Comparison of ENCODE assay signal across 8 cellular contexts in genomic region chr1:27605796-27606707, GRCh38. TPM values are rescaled to one million over a fixed set of nuclear protein-coding genes. Genes with fewer than 3 reads are reported as not detected.
DNase-seq lines count a peak whose midpoint lies in the region; ATAC-seq, FAIRE-seq and TF ChIP-seq lines count a peak whose summit lies in the region.

No MANE protein-coding gene starts in this region.

- TF ChIP-seq CTCF in HFFc6 (IDR thresholded peaks at IDR 0.05) (peak; percentile 90), OCI-LY1 (IDR thresholded peaks at IDR 0.05; ENCODE audit: low read length) (peak; percentile 97), pancreas (IDR thresholded peaks at IDR 0.05) (peak; percentile 41 to 80 (median 69))

- POLR2A ChIA-PET in CD4-positive, alpha-beta memory T cell (lab: Charles Lee; ENCODE audit: partially characterized antibody) = interaction anchor here (1.0 to 13.7 kb wide), 10 partner anchors 13 to 190 kb away, joined by 3 to 237 read pairs (median 8); partner anchors contain the start of gene IFI6

- ATAC-seq in pancreas (no peak), HG03159 (IDR thresholded peaks at IDR 0.05; ENCODE audit: unreplicated experiment) (no peak), HG02970 (IDR thresholded peaks at IDR 0.05; ENCODE audit: low FRiP score, unreplicated experiment) (no peak)

- peak overlapping the region in 5 of 8 donors; percentile 24 to 97 (median 84) for H3K4me3 Mint-ChIP-seq in CD4-positive, alpha-beta memory T cell
- H3K4me3 Mint-ChIP-seq in HFFc6 = no peak overlapping the region
- no peak overlapping the region for H3K4me3 Mint-ChIP-seq in activated T-cell treated with anti-CD3 and anti-CD28 coated beads, Interleukin-2, amount 50 U/mL, for 24 hours

- peak; percentile 52 to 71 (median 62) for DNase-seq in CD4-positive, alpha-beta memory T cell
- DNase-seq in HFFc6 (peak; percentile 47), fibroblast of peridontal ligament (ENCODE audit: extremely low read depth) (peak; percentile 66), pancreas (peak in 2 of 6 donors; percentile 55 to 57)
- peak; percentile 76 for DNase-seq in activated T-cell treated with anti-CD3 and anti-CD28 coated beads, Interleukin-2, amount 50 U/mL, for 24 hours

- H3K9me3 Mint-ChIP-seq in CD4-positive, alpha-beta memory T cell = no peaks in the 10 kb centered on the region
- H3K9me3 Mint-ChIP-seq in HFFc6 = no peaks in the 10 kb centered on the region
- H3K9me3 Mint-ChIP-seq in activated T-cell treated with anti-CD3 and anti-CD28 coated beads, Interleukin-2, amount 50 U/mL, for 24 hours = no peaks in the 10 kb centered on the region

- peaks cover 0 to 5% of the 10 kb centered on the region in 2 donors for H3K36me3 Mint-ChIP-seq in CD4-positive, alpha-beta memory T cell
- no peaks in the 10 kb centered on the region for H3K36me3 Mint-ChIP-seq in HFFc6 (ENCODE audit: low read depth)
- peaks cover 2% of the 10 kb centered on the region for H3K36me3 Mint-ChIP-seq in activated T-cell treated with anti-CD3 and anti-CD28 coated beads, Interleukin-2, amount 50 U/mL, for 24 hours (ENCODE audit: low read depth)

- H3K36me3 ChIP-seq in CD4-positive, alpha-beta memory T cell (ENCODE audit: insufficient read depth, low read length) = no peaks in the 10 kb centered on the region
- no peaks in the 10 kb centered on the region for H3K36me3 ChIP-seq in OCI-LY1 (ENCODE audit: insufficient read depth, low read length)
- H3K36me3 ChIP-seq in pancreas = no peaks in the 10 kb centered on the region

- no peaks in the 10 kb centered on the region for H3K27me3 ChIP-seq in CD4-positive, alpha-beta memory T cell (ENCODE audit: insufficient read depth, low read length)
- no peaks in the 10 kb centered on the region for H3K27me3 ChIP-seq in OCI-LY1 (ENCODE audit: insufficient read depth, low read length)
- H3K27me3 ChIP-seq in pancreas = no peaks in the 10 kb centered on the region

- intact Hi-C loops in CD4-positive, alpha-beta memory T cell (cut with micrococcal nuclease) = loop anchor here (1.0 to 2.0 kb wide), 5 partner anchors 50 to 305 kb away; partner anchors contain the start of gene GPR3
- intact Hi-C loops in pancreas (cut with DNase I) = loop anchor here in 2 of 3 donors (2.0 to 5.0 kb wide), 4 partner anchors 45 to 204 kb away; no protein-coding TSS in a partner anchor

- peaks cover 13 to 45% (median 24%) of the 10 kb centered on the region in 4 donors for H3K4me1 Mint-ChIP-seq in CD4-positive, alpha-beta memory T cell
- peaks cover 21% of the 10 kb centered on the region for H3K4me1 Mint-ChIP-seq in HFFc6 (ENCODE audit: low read depth)
- H3K4me1 Mint-ChIP-seq in activated T-cell treated with anti-CD3 and anti-CD28 coated beads, Interleukin-2, amount 50 U/mL, for 24 hours (ENCODE audit: low read depth) = peaks cover 22% of the 10 kb centered on the region

- WGBS in pancreas, 2 donors = 17 to 24% methylated on average over 11 of the region's 11 CpGs

- no peak overlapping the region for H2AFZ ChIP-seq in OCI-LY1 (ENCODE audit: low read length)

- H3K27ac ChIP-seq in CD4-positive, alpha-beta memory T cell (ENCODE audit: low read depth, low read length) = no peak overlapping the region
- H3K27ac ChIP-seq in OCI-LY1 (ENCODE audit: low read depth, low read length, poor library complexity, severe bottlenecking) = no peak overlapping the region
- no peak overlapping the region for H3K27ac ChIP-seq in pancreas

- FAIRE-seq in pancreas (lab: Jason Lieb, UNC) = no peak

- H3K4me2 ChIP-seq in OCI-LY1 (ENCODE audit: low read length) = peak overlapping the region; percentile 24; the same call in 1 of the 2 replicates

- no peaks in the 10 kb centered on the region for H3K9me2 ChIP-seq in OCI-LY1 (ENCODE audit: low read depth, low read length)

- peaks cover 55% of the 10 kb centered on the region for H3K4me1 ChIP-seq in CD4-positive, alpha-beta memory T cell (ENCODE audit: insufficient read depth, low read length)
- H3K4me1 ChIP-seq in OCI-LY1 (ENCODE audit: insufficient read depth, low read length, severe bottlenecking) (peaks cover 34% of the 10 kb centered on the region), pancreas (peaks cover 0 to 12% (median 10%) of the 10 kb centered on the region in 3 donors)

- no peaks in the 10 kb centered on the region for H3K79me2 ChIP-seq in OCI-LY1 (ENCODE audit: insufficient read depth, low read length)

- no peaks in the 10 kb centered on the region for H3F3A ChIP-seq in OCI-LY1 (ENCODE audit: insufficient read depth, low read length)

- no peaks in the 10 kb centered on the region for H3K27me3 Mint-ChIP-seq in CD4-positive, alpha-beta memory T cell
- H3K27me3 Mint-ChIP-seq in HFFc6 (ENCODE audit: insufficient read depth) = no peaks in the 10 kb centered on the region; the same call in 1 of the 2 replicates
- no peaks in the 10 kb centered on the region for H3K27me3 Mint-ChIP-seq in activated T-cell treated with anti-CD3 and anti-CD28 coated beads, Interleukin-2, amount 50 U/mL, for 24 hours

- H3K4me3 ChIP-seq in CD4-positive, alpha-beta memory T cell (ENCODE audit: low read length in 2 of 2) = no peak overlapping the region
- no peak overlapping the region for H3K4me3 ChIP-seq in OCI-LY1 (ENCODE audit: low read depth, low read length, poor library complexity, severe bottlenecking)
- H3K4me3 ChIP-seq in pancreas = no peak overlapping the region

- CTCF ChIA-PET in CD4-positive, alpha-beta memory T cell (lab: Charles Lee; ENCODE audit: partially characterized antibody) = interaction anchor here (0.6 to 18.9 kb wide), 45 partner anchors 10 to 320 kb away, joined by 3 to 550 read pairs (median 6); partner anchors contain the start of genes FAM76A and IFI6

- H3K9ac ChIP-seq in OCI-LY1 (ENCODE audit: low read length) = no peak overlapping the region

- H3K9me3 ChIP-seq in CD4-positive, alpha-beta memory T cell (ENCODE audit: control insufficient read depth in 1 of 2, low read length in 2 of 2) = no peaks in the 10 kb centered on the region
- H3K9me3 ChIP-seq in OCI-LY1 (ENCODE audit: low read length) (no peaks in the 10 kb centered on the region), pancreas (no peaks in the 10 kb centered on the region)

- H3K27ac Mint-ChIP-seq in CD4-positive, alpha-beta memory T cell = peak overlapping the region in 6 of 7 donors; percentile 39 to 92 (median 82)
- H3K27ac Mint-ChIP-seq in HFFc6 = peak overlapping the region; percentile 54
- no peak overlapping the region for H3K27ac Mint-ChIP-seq in activated T-cell treated with anti-CD3 and anti-CD28 coated beads, Interleukin-2, amount 50 U/mL, for 24 hours

- no peaks in the 10 kb centered on the region for H4K20me1 ChIP-seq in OCI-LY1 (ENCODE audit: insufficient read depth, low read length)

RNA-seq across cellular contexts. Expression of gene AHDC1, which starts 2.1 kb away (rescaled TPM):
- total RNA-seq in CD4-positive, alpha-beta memory T cell = 10 to 100 TPM; 18.4 to 19.2 TPM
- polyA plus RNA-seq in CD4-positive, alpha-beta memory T cell = 1 to 10 TPM in 1 of 2 donors, under 1 TPM in 1; 0.02 to 1.7 TPM
- 10 to 100 TPM; 30.7 to 53.2 (median 34.7) TPM for total RNA-seq in HFFc6 (2021; fragmentation: NEBNext Ultra II Directional; extraction: Animal tissue kit (Norgen Biotek cat#: 25700))
- total RNA-seq in pancreas = 10 to 100 TPM; 10.4 to 22.4 (median 13.7) TPM
- polyA plus RNA-seq in pancreas = 10 to 100 TPM; 16.3 to 27.5 TPM

RNA-seq across cellular contexts. Expression of gene FGR, which starts 28.9 kb away (rescaled TPM):
- 1 to 10 TPM; 2.7 to 2.9 TPM for total RNA-seq in CD4-positive, alpha-beta memory T cell
- polyA plus RNA-seq in CD4-positive, alpha-beta memory T cell = under 1 TPM; 0.12 to 0.15 TPM
- total RNA-seq in HFFc6 (2021; fragmentation: NEBNext Ultra II Directional; extraction: Animal tissue kit (Norgen Biotek cat#: 25700)) = not detected
- total RNA-seq in pancreas = 1 to 10 TPM in 4 of 6 donors, under 1 TPM in 2; 0.51 to 6.8 (median 2.5) TPM
- polyA plus RNA-seq in pancreas = 1 to 10 TPM; 3.6 to 5.8 TPM

Comparison
In these comparisons a context has a peak if more than half of its experiments do, and no peak if none do; other contexts are left out.
1. H3K4me3 Mint-ChIP-seq: peak in CD4-positive, alpha-beta memory T cell (5 of 8); none in HFFc6 (single experiment) and activated T-cell treated with anti-CD3 and anti-CD28 coated beads, Interleukin-2, amount 50 U/mL, for 24 hours (single experiment).
2. Peak in every context shown above with its lines, with median percentiles within 50 percentile points of each other: CTCF ChIP-seq.